ENCODE assay signal across 30 cellular contexts in genomic region chr3:168539909-168540308, GRCh38.
"Had no signal": no experiment of that assay in that cellular context is flagged by ENCODE, and none has a peak within 500 bp of the region (broad histone marks: within the 10 kb centered on the region; RNA-seq: fewer than 3 reads in every experiment).

No MANE protein-coding gene starts in this region.

- H3K4me3 ChIP-seq: cardiac muscle cell, coronary artery, dorsolateral prefrontal cortex, gastroesophageal sphincter, heart right ventricle, mucosa of descending colon, suprapubic skin, tibial artery had no signal

- H3K36me3 Mint-ChIP-seq: natural killer cell treated with Interleukin-12 subunit alpha and Interleukin-12 subunit beta and Interleukin-15 and Interleukin-18, amount 100 ng/mL, for 72 hours had no signal

- ATAC-seq: activated CD4-positive, CD25-positive, alpha-beta regulatory T cell treated with anti-CD3 and anti-CD28 coated beads, Interleukin-2, amount 50 U/mL, for 24 hours; gastroesophageal sphincter; heart right ventricle; left cardiac atrium; left ventricle myocardium superior; mucosa of descending colon; natural killer cell treated with Interleukin-12 subunit alpha and Interleukin-12 subunit beta and Interleukin-15 and Interleukin-18, amount 100 ng/mL, for 72 hours; right cardiac atrium had no signal

- H3K27me3 Mint-ChIP-seq: natural killer cell treated with Interleukin-12 subunit alpha and Interleukin-12 subunit beta and Interleukin-15 and Interleukin-18, amount 100 ng/mL, for 72 hours had no signal

- H3K36me3 ChIP-seq: cardiac muscle cell, gastroesophageal sphincter, heart right ventricle, suprapubic skin, tibial artery, WERI-Rb-1 had no signal

- DNase-seq: activated CD4-positive, alpha-beta T cell treated with anti-CD3 and anti-CD28 coated beads for 48 hours; activated CD4-positive, alpha-beta T cell treated with anti-CD3 and anti-CD28 coated beads, Interleukin-2, amount 50 U/mL, for 48 hours; activated CD8-positive, alpha-beta memory T cell treated with anti-CD3 and anti-CD28 coated beads, Interleukin-2, amount 50 U/mL, for 4 hours; activated effector memory CD4-positive, alpha-beta T cell treated with anti-CD3 and anti-CD28 coated beads, Interleukin-2, amount 50 U/mL, for 16 hours; activated naive CD4-positive, alpha-beta T cell treated with anti-CD3 and anti-CD28 coated beads, Interleukin-2, amount 50 U/mL, for 16 hours; activated T-cell treated with anti-CD3 and anti-CD28 coated beads, Interleukin-2, amount 50 U/mL, for 1 hour; amygdala; dorsolateral prefrontal cortex; effector memory CD4-positive, alpha-beta T cell; erythroblast; heart right ventricle; left cardiac atrium; left ventricle myocardium superior; mucosa of descending colon; right cardiac atrium; stimulated activated CD4-positive, alpha-beta T cell treated with anti-CD3 and anti-CD28 coated beads, Interleukin-15, amount 100 ng/mL, for 24 hours; stimulated activated CD4-positive, alpha-beta T cell treated with anti-CD3 and anti-CD28 coated beads, Interleukin-2, amount 100 ng/mL, for 24 hours; stimulated activated naive CD4-positive, alpha-beta T cell; T-helper 9 cell; tibial artery; WERI-Rb-1 had no signal

- H3K27me3 ChIP-seq: cardiac muscle cell, dorsolateral prefrontal cortex, gastroesophageal sphincter, heart right ventricle, suprapubic skin, tibial artery had no signal

- H3K9me3 ChIP-seq: gastroesophageal sphincter, heart right ventricle, mucosa of descending colon, suprapubic skin, tibial artery had no signal

- H3K27ac Mint-ChIP-seq: activated T-helper 1 cell treated with anti-CD3 and anti-CD28 coated beads, Interleukin-12 subunit alpha, Interleukin-12 subunit beta, Interleukin-2, Interleukin-4 antibody, amounts not matched to agents 30 ng/mL and 10 ng/mL and 1 ng/mL, durations not matched to agents 14 hours and 24 hours and 36 hours; natural killer cell treated with Interleukin-12 subunit alpha and Interleukin-12 subunit beta and Interleukin-15 and Interleukin-18, amount 100 ng/mL, for 72 hours; T-helper 1 cell treated with Interleukin-12 subunit alpha and Interleukin-12 subunit beta and Interleukin-4 antibody, amounts not matched to agents 30 μg/mL and 1 μg/mL, for 36 hours had no signal

- H3K4me3 Mint-ChIP-seq: activated T-helper 1 cell treated with anti-CD3 and anti-CD28 coated beads, Interleukin-12 subunit alpha, Interleukin-12 subunit beta, Interleukin-2, Interleukin-4 antibody, amounts not matched to agents 30 ng/mL and 10 ng/mL and 1 ng/mL, durations not matched to agents 14 hours and 24 hours and 36 hours; natural killer cell treated with Interleukin-12 subunit alpha and Interleukin-12 subunit beta and Interleukin-15 and Interleukin-18, amount 100 ng/mL, for 72 hours; T-helper 1 cell treated with Interleukin-12 subunit alpha and Interleukin-12 subunit beta and Interleukin-4 antibody, amounts not matched to agents 30 μg/mL and 1 μg/mL, for 36 hours had no signal

- H3K4me1 ChIP-seq: gastroesophageal sphincter, heart right ventricle, suprapubic skin, tibial artery had no signal

- FAIRE-seq: TTC549 had no signal

- H3K27ac ChIP-seq: cardiac muscle cell, coronary artery, dorsolateral prefrontal cortex, gastroesophageal sphincter, heart right ventricle, suprapubic skin, tibial artery, WERI-Rb-1 had no signal

- H3K9me3 Mint-ChIP-seq: activated T-helper 1 cell treated with anti-CD3 and anti-CD28 coated beads, Interleukin-12 subunit alpha, Interleukin-12 subunit beta, Interleukin-2, Interleukin-4 antibody, amounts not matched to agents 30 ng/mL and 10 ng/mL and 1 ng/mL, durations not matched to agents 14 hours and 24 hours and 36 hours; T-helper 1 cell treated with Interleukin-12 subunit alpha and Interleukin-12 subunit beta and Interleukin-4 antibody, amounts not matched to agents 30 μg/mL and 1 μg/mL, for 36 hours had no signal
